23 cellular contexts compared by ENCODE assay signal in the genomic region with DNA sequence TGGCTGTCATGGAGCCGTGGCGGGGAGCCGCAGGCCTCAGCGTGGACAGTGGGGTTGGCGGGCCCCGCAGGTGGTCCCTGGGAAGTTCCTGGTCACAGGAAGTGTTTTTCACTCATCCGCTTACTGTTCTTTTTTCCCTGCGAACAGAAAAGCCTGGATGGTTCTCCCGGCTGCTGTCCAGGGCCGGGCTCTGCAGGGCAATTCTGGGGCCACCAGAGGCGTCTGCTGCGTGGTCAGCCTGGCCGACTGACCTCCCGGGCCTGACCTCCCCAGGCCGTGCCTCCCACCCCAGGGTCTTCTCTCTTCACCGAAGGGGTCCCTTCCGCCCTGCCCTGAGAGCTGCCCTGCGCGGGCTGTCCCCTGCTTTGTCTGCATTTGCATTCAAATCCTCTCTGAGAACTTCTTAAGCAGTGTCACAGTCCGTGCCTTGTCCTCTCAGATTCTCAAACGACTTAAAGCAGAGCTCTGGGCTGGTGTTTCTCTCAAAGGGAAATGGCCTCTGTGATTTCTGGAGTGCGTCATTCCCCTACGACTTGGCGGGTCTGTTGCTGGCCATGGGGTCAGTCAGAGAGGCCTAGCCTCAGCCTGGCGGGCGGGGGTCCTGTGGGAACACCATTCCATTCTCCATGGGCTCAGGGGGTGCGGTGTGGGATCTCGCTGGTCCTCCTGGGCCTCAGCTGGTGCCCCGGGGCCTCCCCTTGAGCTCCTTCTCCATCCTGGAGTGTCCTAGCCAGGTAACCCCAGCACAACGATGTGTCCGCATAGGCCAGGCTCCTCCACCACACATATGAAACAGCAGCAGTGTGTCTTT. TPM values are rescaled to one million over a fixed set of nuclear protein-coding genes. Genes with fewer than 3 reads are reported as not detected.
DNase-seq lines count a peak whose midpoint lies in the region; ATAC-seq and TF ChIP-seq lines count a peak whose summit lies in the region.
"Had no signal": no experiment of that assay in that cellular context is flagged by ENCODE, and none has a peak within 500 bp of the region (broad histone marks: within the 10 kb centered on the region; RNA-seq: fewer than 3 reads in every experiment).

No MANE protein-coding gene starts in this region.

- in situ Hi-C loops in G401 (cut with HindIII; ENCODE audit: low sequenced_read_pairs) = no loop called here

- no peak for ATAC-seq in GM19328 (IDR thresholded peaks at IDR 0.05; ENCODE audit: unreplicated experiment)
- ATAC-seq: activated CD4-positive, alpha-beta T cell treated with anti-CD3 and anti-CD28 coated beads for 36 hours; naive thymus-derived CD8-positive, alpha-beta T cell; PC-3; stimulated activated memory B cell treated with anti-CD40 and anti-IgM and Interleukin-4, amounts not matched to agents 10 μg/mL and 1 μg/mL and 100 μg/mL, for 72 hours had no signal

- H3K9me3 ChIP-seq in mesodermal cell (ENCODE audit: control insufficient read depth, low read length) (no peaks in the 10 kb centered on the region), stomach smooth muscle (ENCODE audit: control insufficient read depth in 2 of 2, low read length in 2 of 2) (no peaks in the 10 kb centered on the region)
- H3K9me3 ChIP-seq: thoracic aorta had no signal

- CTCF ChIA-PET in RWPE1 (lab: Yijun Ruan, JAX) = no interaction called here

- H3K4me3 ChIP-seq in coronary artery = no peak overlapping the region
- no peak overlapping the region for H3K4me3 ChIP-seq in mesodermal cell (ENCODE audit: extremely low read depth, insufficient read depth, low read length, poor library complexity, severe bottlenecking)
- H3K4me3 ChIP-seq in stomach smooth muscle (ENCODE audit: low read length in 2 of 2) = no peak overlapping the region
- H3K4me3 ChIP-seq: thoracic aorta had no signal

- DNase-seq in RWPE1 (ENCODE audit: low spot score) (no peak), coronary artery (ENCODE audit: low spot score) (peak; percentile 69), G401 (ENCODE audit: low spot score) (no peak), hepatic stellate cell (ENCODE audit: low spot score) (no peak)
- DNase-seq: activated naive CD8-positive, alpha-beta T cell treated with anti-CD3 and anti-CD28 coated beads for 36 hours; CD8-positive, alpha-beta memory T cell; effector CD4-positive, alpha-beta T cell; erythroblast; foreskin melanocyte; GF-D8; hippocampal formation; naive thymus-derived CD8-positive, alpha-beta T cell; NCI-H1105 treated with DMSO at 0.1 percent for 48 hours; PC-3; SHP77 treated with DMSO at 0.1 percent for 48 hours; small intestine; T-helper 1 cell had no signal

- H3K36me3 ChIP-seq in mesodermal cell (ENCODE audit: control insufficient read depth, insufficient read depth, low read length) (no peaks in the 10 kb centered on the region), stomach smooth muscle (ENCODE audit: control insufficient read depth in 2 of 2, insufficient read depth in 2 of 2, low read length in 2 of 2) (no peaks in the 10 kb centered on the region)
- H3K36me3 ChIP-seq: thoracic aorta had no signal

- H3K9ac ChIP-seq in stomach smooth muscle (ENCODE audit: low read length in 2 of 2) = no peak overlapping the region

- WGBS in mesodermal cell (ENCODE audit: insufficient coverage in 2 of 2), 2 experiments = 66 to 67% methylated on average over 29 to 31 of the region's 31 CpGs

- H3K27ac ChIP-seq in RWPE1 (peak overlapping the region; percentile 7; the same call in 1 of the 2 replicates), coronary artery (no peak overlapping the region), mesodermal cell (ENCODE audit: low read depth, low read length, severe bottlenecking) (peak overlapping the region; percentile 73), stomach smooth muscle (ENCODE audit: low read length) (peak overlapping the region; percentile 49)
- H3K27ac ChIP-seq: thoracic aorta had no signal

- H3K4me1 ChIP-seq in mesodermal cell (ENCODE audit: control insufficient read depth, insufficient read depth, low read length, poor library complexity, severe bottlenecking) = peaks cover 38% of the 10 kb centered on the region
- peaks cover 81% of the 10 kb centered on the region for H3K4me1 ChIP-seq in stomach smooth muscle (ENCODE audit: control insufficient read depth, insufficient read depth, low read length)

- H3K27me3 ChIP-seq in stomach smooth muscle (ENCODE audit: control insufficient read depth in 1 of 2, insufficient read depth in 2 of 2, low read length in 2 of 2) = no peaks in the 10 kb centered on the region

- no peak for TF ChIP-seq CTCF in RWPE1 (conservative IDR thresholded peaks at IDR 0.05; ENCODE audit: low read depth)
- TF ChIP-seq CTCF in coronary artery (IDR thresholded peaks at IDR 0.05) = no peak

- POLR2A ChIA-PET in RWPE1 (lab: Yijun Ruan, JAX; ENCODE audit: low non-redundant PET) = no interaction called here

RNA-seq across cellular contexts. Expression of a gene that starts 38.3 kb away (rescaled TPM):
- polyA plus RNA-seq in mesodermal cell (2013, experiment 1 of 2) = 7.4 TPM
- polyA plus RNA-seq in mesodermal cell (2013, experiment 2 of 2) = 7.0 TPM
- total RNA-seq in G401 (2014; rRNA removed; shearing (Covaris generic)) = not detected in 2 replicates

Comparison
In these comparisons a context has a peak if more than half of its experiments do, and no peak if none do; other contexts are left out.
1. H3K27ac ChIP-seq: peak in RWPE1 (single experiment), mesodermal cell (single experiment) and stomach smooth muscle (single experiment); none in coronary artery (0 of 2).